Comparison of ENCODE assay signal across 1 cellular context in genomic region chr16:25031441-25032307, GRCh38.
TF ChIP-seq lines count a peak whose summit lies in the region.

No MANE protein-coding gene starts in this region.

TF ChIP-seq in HepG2, 621 proteins besides CTCF, POLR2A, EP300 and RAD21 (continued from another document and continues in another):
- TF ChIP-seq SNAPC5 (CRISPR knock-in tag; IDR thresholded peaks at IDR 0.05; ENCODE audit: borderline replicate concordance) (no peak), ZFP37 (CRISPR knock-in tag; IDR thresholded peaks at IDR 0.05; ENCODE audit: borderline replicate concordance) (no peak), ZZZ3 (CRISPR knock-in tag; IDR thresholded peaks at IDR 0.05; ENCODE audit: borderline replicate concordance) (no peak), PCBP2 (optimal IDR thresholded peaks at IDR 0.05; ENCODE audit: low read depth, low read length, poor library complexity, severe bottlenecking) (no peak), ZNF124 (CRISPR knock-in tag; IDR thresholded peaks at IDR 0.05) (no peak; the same call in 1 of the 2 replicates), CEBPB (IDR thresholded peaks at IDR 0.05; ENCODE audit: borderline replicate concordance, low read depth, low read length) (peak; percentile 67; the same call in 1 of the 2 replicates), ZNF350 (CRISPR knock-in tag; IDR thresholded peaks at IDR 0.05; ENCODE audit: borderline replicate concordance, low read depth) (peak; percentile 62; the same call in 1 of the 2 replicates), ZFX (CRISPR knock-in tag; IDR thresholded peaks at IDR 0.05; ENCODE audit: low read depth) (peak; percentile 77), HOXA9 (CRISPR knock-in tag; IDR thresholded peaks at IDR 0.05; ENCODE audit: borderline replicate concordance) (peak; percentile 54; the same call in 1 of the 2 replicates), ZBTB40 (IDR thresholded peaks at IDR 0.05) (no peak), ZBTB40 (CRISPR knock-in tag; IDR thresholded peaks at IDR 0.05) (peak; percentile 87), PHF8 (CRISPR knock-in tag; IDR thresholded peaks at IDR 0.05) (peak; percentile 85), KDM5B (CRISPR knock-in tag; IDR thresholded peaks at IDR 0.05; ENCODE audit: borderline replicate concordance) (peak; percentile 97), ELF3 (CRISPR knock-in tag; IDR thresholded peaks at IDR 0.05) (peak; percentile 52), E2F1 (CRISPR knock-in tag; IDR thresholded peaks at IDR 0.05) (no peak), NCOA5 (CRISPR knock-in tag; IDR thresholded peaks at IDR 0.05) (no peak), ZNF180 (CRISPR knock-in tag; IDR thresholded peaks at IDR 0.05; ENCODE audit: borderline replicate concordance, low read depth) (no peak), ZSCAN30 (CRISPR knock-in tag; IDR thresholded peaks at IDR 0.05) (no peak), NFRKB (IDR thresholded peaks at IDR 0.05) (no peak), NR2C2 (CRISPR knock-in tag; IDR thresholded peaks at IDR 0.05; ENCODE audit: borderline replicate concordance) (peak; percentile 89), ZFY (CRISPR knock-in tag; IDR thresholded peaks at IDR 0.05) (peak; percentile 76), SOX5 (CRISPR knock-in tag; IDR thresholded peaks at IDR 0.05; ENCODE audit: borderline replicate concordance) (no peak), SATB2 (CRISPR knock-in tag; IDR thresholded peaks at IDR 0.05) (no peak), HDAC2 (CRISPR knock-in tag; IDR thresholded peaks at IDR 0.05) (no peak; the same call in 1 of the 2 replicates), IRF2 (CRISPR knock-in tag; IDR thresholded peaks at IDR 0.05) (peak; percentile 100), ZNF569 (CRISPR knock-in tag; IDR thresholded peaks at IDR 0.05; ENCODE audit: borderline replicate concordance) (no peak), GRHL1 (CRISPR knock-in tag; conservative IDR thresholded peaks at IDR 0.05) (no peak), MAFF (IDR thresholded peaks at IDR 0.05; ENCODE audit: low read depth, low read length) (0 out of 2 replicates have a peak, but pooled peaks have one; percentile 8), AHR (CRISPR knock-in tag; IDR thresholded peaks at IDR 0.05) (peak; percentile 39; the same call in 1 of the 2 replicates), TFE3 (CRISPR knock-in tag; IDR thresholded peaks at IDR 0.05) (peak; percentile 18; the same call in 1 of the 2 replicates), JUNB (CRISPR knock-in tag; IDR thresholded peaks at IDR 0.05; ENCODE audit: borderline replicate concordance) (no peak), GTF2F1 (IDR thresholded peaks at IDR 0.05; ENCODE audit: low read length) (no peak), ARNT2 (CRISPR knock-in tag; IDR thresholded peaks at IDR 0.05; ENCODE audit: low read depth) (peak; percentile 36; the same call in 1 of the 2 replicates), PITX1 (CRISPR knock-in tag; IDR thresholded peaks at IDR 0.05) (no peak), MTERF4 (CRISPR knock-in tag; IDR thresholded peaks at IDR 0.05) (no peak; the same call in 1 of the 2 replicates), ZNF513 (CRISPR knock-in tag; conservative IDR thresholded peaks at IDR 0.05) (no peak), ZSCAN5A (CRISPR knock-in tag; IDR thresholded peaks at IDR 0.05; ENCODE audit: borderline replicate concordance) (no peak; the same call in 1 of the 2 replicates), NR3C1 (CRISPR knock-in tag; IDR thresholded peaks at IDR 0.05) (no peak), ZNF18 (CRISPR knock-in tag; IDR thresholded peaks at IDR 0.05; ENCODE audit: insufficient replicate concordance) (no peak), RXRB (CRISPR knock-in tag; IDR thresholded peaks at IDR 0.05; ENCODE audit: borderline replicate concordance) (no peak; the same call in 1 of the 2 replicates), GABPA (IDR thresholded peaks at IDR 0.05; ENCODE audit: low read depth, low read length) (peak; percentile 61), GABPA (CRISPR knock-in tag; IDR thresholded peaks at IDR 0.05; ENCODE audit: low read depth) (peak; percentile 92), SRY (CRISPR knock-in tag; IDR thresholded peaks at IDR 0.05) (peak; percentile 58; the same call in 1 of the 2 replicates)
